ENCODE assay signal across 19 cellular contexts in genomic region chr1:228851196-228851595, GRCh38.
"Had no signal": no experiment of that assay in that cellular context is flagged by ENCODE, and none has a peak within 500 bp of the region (broad histone marks: within the 10 kb centered on the region; RNA-seq: fewer than 3 reads in every experiment).

No MANE protein-coding gene starts in this region.

- H3K36me3 ChIP-seq: pancreas, thyroid gland, WERI-Rb-1 had no signal

- H3K27ac Mint-ChIP-seq: activated CD4-positive, alpha-beta memory T cell treated with anti-CD3 and anti-CD28 coated beads, Interleukin-2, amount 10 ng/mL, durations not matched to agents 7 days and 5 days; activated naive CD8-positive, alpha-beta T cell had no signal

- H3K27me3 ChIP-seq: body of pancreas, pancreas, thyroid gland had no signal

- H3K9me3 ChIP-seq: body of pancreas, pancreas, SK-N-SH, thyroid gland had no signal

- H3K27me3 Mint-ChIP-seq: activated naive CD8-positive, alpha-beta T cell had no signal

- DNase-seq: activated CD4-positive, alpha-beta memory T cell treated with anti-CD3 and anti-CD28 coated beads, Interleukin-2, amount 10 ng/mL, durations not matched to agents 7 days and 5 days; activated CD4-positive, alpha-beta T cell treated with anti-CD3 and anti-CD28 coated beads for 4 hours; activated gamma-delta T cell treated with Interleukin-2 at 50 U/mL for 16 hours; amniotic stem cell; body of pancreas; central memory CD4-positive, alpha-beta T cell; effector CD8-positive, alpha-beta T cell; foreskin fibroblast; mesendoderm; nephron progenitor cell; pancreas; SK-N-SH; stimulated activated CD4-positive, alpha-beta T cell treated with anti-CD3 and anti-CD28 coated beads, Interleukin-12 subunit alpha, Interleukin-12 subunit beta, amount 100 ng/mL, for 4 hours; stimulated activated CD4-positive, alpha-beta T cell treated with anti-CD3 and anti-CD28 coated beads, Interleukin-2, amount 100 ng/mL, for 24 hours; thyroid gland; WERI-Rb-1 had no signal

- H3K27ac ChIP-seq: body of pancreas, coronary artery, pancreas, thyroid gland, WERI-Rb-1 had no signal

- FAIRE-seq: endothelial cell of umbilical vein, pancreas had no signal

- H3K4me1 ChIP-seq: thyroid gland had no signal

- H3K4me3 ChIP-seq: body of pancreas, coronary artery, pancreas, thyroid gland had no signal

- H3K9me2 ChIP-seq: SK-N-SH had no signal

- ATAC-seq: body of pancreas had no signal

- H3K9ac ChIP-seq: SK-N-SH had no signal

- H3K4me2 ChIP-seq: SK-N-SH had no signal

- H3K9me3 Mint-ChIP-seq: activated CD4-positive, alpha-beta memory T cell treated with anti-CD3 and anti-CD28 coated beads, Interleukin-2, amount 10 ng/mL, durations not matched to agents 7 days and 5 days had no signal

- H3K4me3 Mint-ChIP-seq: activated CD4-positive, alpha-beta memory T cell treated with anti-CD3 and anti-CD28 coated beads, Interleukin-2, amount 10 ng/mL, durations not matched to agents 7 days and 5 days; activated naive CD8-positive, alpha-beta T cell; nephron progenitor cell had no signal

- H3K4me1 Mint-ChIP-seq: activated CD4-positive, alpha-beta memory T cell treated with anti-CD3 and anti-CD28 coated beads, Interleukin-2, amount 10 ng/mL, durations not matched to agents 7 days and 5 days had no signal
